In the genomic region with DNA sequence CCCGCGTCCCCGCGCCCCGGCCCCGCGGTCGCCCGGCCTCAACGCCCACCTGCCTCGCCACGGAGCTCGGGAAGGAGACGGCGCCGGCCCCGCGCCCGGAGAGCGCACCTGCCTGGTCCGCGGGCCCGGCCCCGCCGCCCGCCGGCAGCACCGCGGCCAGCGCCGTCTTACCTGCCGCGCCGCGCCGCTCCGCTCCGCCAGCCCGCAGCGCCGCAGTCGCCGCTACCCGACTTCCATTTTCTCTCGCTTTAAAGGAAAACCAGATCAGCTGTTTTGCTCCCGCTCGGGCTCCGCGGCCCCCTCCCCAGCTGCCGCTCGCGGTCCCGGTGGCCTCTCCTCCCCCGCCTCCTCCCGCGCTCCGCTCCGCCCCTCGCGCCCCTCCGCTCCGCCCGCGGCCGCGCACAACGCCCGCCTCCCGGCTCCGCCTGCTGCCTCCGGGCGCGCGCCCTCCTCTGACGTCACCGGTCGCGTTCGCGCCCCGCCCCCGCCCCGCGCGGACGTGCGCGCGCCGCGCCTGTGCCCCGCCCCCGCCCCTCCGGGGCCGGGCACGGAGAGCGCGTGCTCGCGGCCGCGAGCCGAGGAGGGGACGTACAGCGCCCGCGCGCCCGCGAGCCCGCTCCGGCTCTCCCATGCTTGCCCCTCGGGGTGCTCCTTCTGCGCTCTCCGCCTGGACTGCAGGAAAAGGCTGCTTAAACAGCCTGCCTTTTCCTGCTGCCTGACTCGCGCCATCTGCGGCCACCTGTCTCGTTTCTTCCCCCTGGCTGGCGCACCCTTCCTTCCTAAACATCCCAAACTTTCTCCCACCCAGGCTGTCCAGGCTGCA, we compare ENCODE assay signal across 8 cellular contexts. TPM values are rescaled to one million over a fixed set of nuclear protein-coding genes. Genes with fewer than 3 reads are reported as not detected.
A peak's percentile ranks its signal among the peaks of the same experiment; 100 is the strongest.
DNase-seq lines count a peak whose midpoint lies in the region.

A gene (minus strand): TSS at position 338 of the 823 bp plus-strand sequence.

- H3K9ac ChIP-seq in subcutaneous abdominal adipose tissue (ENCODE audit: low read length in 5 of 5): peak within 1 kb of the TSS in 4 of 5 donors; percentile 33 to 82 (median 50)

- H3K4me3 ChIP-seq in H7 (ENCODE audit: insufficient read depth, low read depth, low read length) (peak within 1 kb of the TSS; percentile 56), MG63 (peak within 1 kb of the TSS; percentile 58), SJCRH30 (peak within 1 kb of the TSS; percentile 62), subcutaneous abdominal adipose tissue (ENCODE audit: low read depth in 1 of 5, low read length in 5 of 5) (peak within 1 kb of the TSS; percentile 75 to 94 (median 81))

- H3K27ac ChIP-seq in SJCRH30 (peak within 1 kb of the TSS; percentile 53), subcutaneous abdominal adipose tissue (ENCODE audit: low read depth, low read length) (no peak within 1 kb of the TSS)

- H3K27me3 ChIP-seq in H7 (ENCODE audit: control insufficient read depth, insufficient read depth, low read length) (peaks cover 13% of the 10 kb centered on the region), MG63 (no peaks in the 10 kb centered on the region; the same call in 1 of the 2 replicates), SJCRH30 (no peaks in the 10 kb centered on the region), subcutaneous abdominal adipose tissue (ENCODE audit: control insufficient read depth in 5 of 5, insufficient read depth in 4 of 5, low read length in 5 of 5) (no peaks in the 10 kb centered on the region)

- DNase-seq in EL (peak; percentile 71), H7 (peak; percentile 96), MG63 (peak; percentile 73), SJCRH30 (peak; percentile 89 to 90), germinal center (ENCODE audit: low spot score) (peak; percentile 90), non-pigmented ciliary epithelial cell (ENCODE audit: low read depth) (peak; percentile 10)
- DNase-seq in activated naive CD4-positive, alpha-beta T cell treated with Interleukin-2 at 50 U/mL for 16 hours: peak; percentile 82

- no peaks in the 10 kb centered on the region for H3K36me3 ChIP-seq in H7 (replicated peaks; ENCODE audit: control insufficient read depth, insufficient read depth, low read length)
- H3K36me3 ChIP-seq in MG63: no peaks in the 10 kb centered on the region
- no peaks in the 10 kb centered on the region for H3K36me3 ChIP-seq in SJCRH30
- no peaks in the 10 kb centered on the region for H3K36me3 ChIP-seq in subcutaneous abdominal adipose tissue (ENCODE audit: control insufficient read depth in 5 of 5, insufficient read depth in 5 of 5, low read length in 5 of 5)

- H3K9me3 ChIP-seq in MG63 (no peaks in the 10 kb centered on the region), SJCRH30 (replicated peaks) (no peaks in the 10 kb centered on the region), subcutaneous abdominal adipose tissue (ENCODE audit: control insufficient read depth in 5 of 5, low read length in 5 of 5) (no peaks in the 10 kb centered on the region)

- H3K4me1 ChIP-seq in SJCRH30 (no peaks in the 10 kb centered on the region), subcutaneous abdominal adipose tissue (ENCODE audit: control insufficient read depth in 5 of 5, insufficient read depth in 5 of 5, low read length in 5 of 5) (peaks cover 3 to 12% (median 10%) of the 10 kb centered on the region in 5 donors)

RNA-seq across cellular contexts. Expression of the gene that starts here (rescaled TPM):
- 0.41 and 1.2 TPM in 2 replicates for total RNA-seq in H7 (2014; rRNA removed; shearing (Covaris generic))
- 0.26 TPM in 1 of 2 replicates, not detected in the other for total RNA-seq in MG63 (2014; rRNA removed; shearing (Covaris generic); ENCODE audit: low replicate concordance)
- total RNA-seq in SJCRH30 (2014; rRNA removed; shearing (Covaris generic)): 1.2 and 1.8 TPM in 2 replicates

Comparison
In these comparisons a context has a peak if more than half of its experiments do, and no peak if none do; other contexts are left out.
1. Peak in DNase-seq and H3K4me3 ChIP-seq in MG63; RNA of the gene not detected or under 1 TPM.
2. DNase-seq: peak in every context shown above with its lines; median percentile 96 in H7; 90 in germinal center; 90 in SJCRH30; 82 in activated naive CD4-positive, alpha-beta T cell treated with Interleukin-2 at 50 U/mL for 16 hours; 73 in MG63; 71 in EL; 10 in non-pigmented ciliary epithelial cell.